10 cellular contexts compared by ENCODE assay signal in genomic region chr11:94794287-94795168, GRCh38. TPM values are rescaled to one million over a fixed set of nuclear protein-coding genes. Genes with fewer than 3 reads are reported as not detected.
DNase-seq lines count a peak whose midpoint lies in the region; ATAC-seq and TF ChIP-seq lines count a peak whose summit lies in the region.
"Had no signal": no experiment of that assay in that cellular context is flagged by ENCODE, and none has a peak within 500 bp of the region (broad histone marks: within the 10 kb centered on the region; RNA-seq: fewer than 3 reads in every experiment).

No MANE protein-coding gene starts in this region.

- peak in 1 of 3 donors; percentile 20 for TF ChIP-seq POLR2A in body of pancreas (IDR thresholded peaks at IDR 0.05)

- DNase-seq in DMS 273 (lab: John Stamatoyannopoulos, UW; ENCODE audit: unreplicated experiment): peak; percentile 47
- no peak for DNase-seq in DMS 273 treated with DMSO at 0.1 percent for 48 hours (lab: John Stamatoyannopoulos, UW)
- DNase-seq in body of pancreas: peak; percentile 77 to 88 (median 84)
- peak; percentile 84 for DNase-seq in kidney tubule cell (ENCODE audit: low spot score)
- DNase-seq in ureter (ENCODE audit: low spot score): peak; percentile 73
- DNase-seq in NCI-H1694 treated with DMSO at 0.1 percent for 48 hours (lab: John Stamatoyannopoulos, UW): no peak
- DNase-seq in middle frontal gyrus (ENCODE audit: extremely low spot score, low spot score): no peak
- DNase-seq in activated CD8-positive, alpha-beta memory T cell treated with anti-CD3 and anti-CD28 coated beads for 24 hours: no peak
- DNase-seq: occipital lobe had no signal

- H3K27me3 ChIP-seq in body of pancreas: no peaks in the 10 kb centered on the region

- intact Hi-C loops in body of pancreas (cut with DNase I): loop anchor here (10.0 kb wide), 1 partner anchor 50 kb away; no protein-coding TSS in a partner anchor

- peaks cover 74% of the 10 kb centered on the region for H3K4me1 ChIP-seq in body of pancreas

- WGBS in body of pancreas, 2 donors: 17 to 24% methylated on average over 8 of the region's 8 CpGs

- no peak overlapping the region for H3K4me3 ChIP-seq in body of pancreas

- no peaks in the 10 kb centered on the region for H3K9me3 ChIP-seq in body of pancreas

- ATAC-seq in body of pancreas: peak; percentile 87

- H3K36me3 ChIP-seq in body of pancreas (replicated peaks in 1 of 2; ENCODE audit: insufficient read depth in 1 of 2, low read depth in 2 of 2): no peaks in the 10 kb centered on the region

- peak in 1 of 7 experiments; percentile 11 for TF ChIP-seq CTCF in body of pancreas (IDR thresholded peaks at IDR 0.05)

- peak overlapping the region; percentile 62 to 77 (median 71) for H3K27ac ChIP-seq in body of pancreas
- H3K27ac ChIP-seq: 22Rv1 had no signal

RNA-seq across cellular contexts. Expression of gene AMOTL1, which starts 26.4 kb away (rescaled TPM):
- total RNA-seq in body of pancreas (10 to 100 TPM; 20.4 to 21.5 TPM), ureter (84.2 TPM)

Comparison
In these comparisons a context has a peak if more than half of its experiments do, and no peak if none do; other contexts are left out.
1. DNase-seq: peak in DMS 273 (single experiment), body of pancreas (4 of 4), kidney tubule cell (single experiment) and ureter (single experiment); none in DMS 273 treated with DMSO at 0.1 percent for 48 hours (single experiment), NCI-H1694 treated with DMSO at 0.1 percent for 48 hours (single experiment), middle frontal gyrus (single experiment) and activated CD8-positive, alpha-beta memory T cell treated with anti-CD3 and anti-CD28 coated beads for 24 hours (single experiment).